Comparison of ENCODE assay signal across 8 cellular contexts in the genomic region with DNA sequence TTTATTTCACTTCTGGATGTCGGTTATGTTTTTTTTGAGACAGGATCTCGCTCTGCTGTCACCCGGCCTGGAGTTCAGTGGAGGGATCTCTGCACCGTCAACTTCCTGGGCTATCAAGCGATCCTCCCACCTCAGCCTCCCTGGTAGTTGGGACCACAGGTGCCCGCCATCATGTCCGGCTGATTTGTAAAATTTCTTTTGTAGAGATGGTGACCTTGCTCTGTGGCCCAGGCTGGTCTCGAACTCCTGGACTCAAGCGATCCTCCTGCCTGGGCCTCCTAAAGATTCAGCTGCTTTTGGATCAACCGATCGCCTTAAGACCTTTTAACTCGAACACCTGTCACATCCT. TPM values are rescaled to one million over a fixed set of nuclear protein-coding genes. Genes with fewer than 3 reads are reported as not detected.
A peak's percentile ranks its signal among the peaks of the same experiment; 100 is the strongest.
DNase-seq lines count a peak whose midpoint lies in the region; ATAC-seq lines count a peak whose summit lies in the region.

No MANE protein-coding gene starts in this region.

- H3K4me1 Mint-ChIP-seq in central memory CD8-positive, alpha-beta T cell = peaks cover 51% of the 10 kb centered on the region

- H3K4me3 Mint-ChIP-seq in central memory CD8-positive, alpha-beta T cell = peak overlapping the region; percentile 97

- H3K9ac ChIP-seq in mucosa of stomach (ENCODE audit: low read length) = peak overlapping the region; percentile 83

- H3K36me3 Mint-ChIP-seq in central memory CD8-positive, alpha-beta T cell (ENCODE audit: insufficient read depth) = peaks cover 26% of the 10 kb centered on the region

- H3K4me3 ChIP-seq in Jurkat, Clone E6-1 (ENCODE audit: low read length) = peak overlapping the region; percentile 85
- peak overlapping the region; percentile 52 for H3K4me3 ChIP-seq in mucosa of stomach (ENCODE audit: low read length)

- peaks cover 6% of the 10 kb centered on the region for H3K9me3 Mint-ChIP-seq in central memory CD8-positive, alpha-beta T cell

- peaks cover 5% of the 10 kb centered on the region for H3K4me1 ChIP-seq in mucosa of stomach (ENCODE audit: control insufficient read depth, insufficient read depth, low read length)

- H3K36me3 ChIP-seq in mucosa of stomach (ENCODE audit: control insufficient read depth, insufficient read depth, low read length) = no peaks in the 10 kb centered on the region

- H3K27ac Mint-ChIP-seq in central memory CD8-positive, alpha-beta T cell (ENCODE audit: low read depth) = peak overlapping the region; percentile 94

- ATAC-seq in GM18498 (IDR thresholded peaks at IDR 0.05; ENCODE audit: unreplicated experiment) (peak; percentile 1), GM18517 (IDR thresholded peaks at IDR 0.05; ENCODE audit: unreplicated experiment) (no peak), GM21447 (IDR thresholded peaks at IDR 0.05; ENCODE audit: unreplicated experiment) (no peak), HG03097 (IDR thresholded peaks at IDR 0.05; ENCODE audit: low FRiP score, unreplicated experiment) (no peak)
- no peak for ATAC-seq in central memory CD8-positive, alpha-beta T cell (replicated peaks; ENCODE audit: extremely low read depth, poor library complexity, severe bottlenecking)

- no peaks in the 10 kb centered on the region for H3K9me3 ChIP-seq in mucosa of stomach (ENCODE audit: control insufficient read depth, low read length)

- no peak for DNase-seq in Jurkat, Clone E6-1 (ENCODE audit: low read depth, low spot score)
- DNase-seq in central memory CD8-positive, alpha-beta T cell (ENCODE audit: low spot score in 2 of 2) = no peak
- no peak for DNase-seq in activated CD4-positive, alpha-beta T cell treated with anti-CD3 and anti-CD28 coated beads for 1 hour

- H3K27me3 Mint-ChIP-seq in central memory CD8-positive, alpha-beta T cell = no peaks in the 10 kb centered on the region

- no peaks in the 10 kb centered on the region for H3K27me3 ChIP-seq in mucosa of stomach (ENCODE audit: control insufficient read depth, insufficient read depth, low read length)

RNA-seq across cellular contexts. Expression of a gene that starts 0.6 kb away (rescaled TPM):
- 22.6 TPM for polyA plus RNA-seq in Jurkat, Clone E6-1 (2012; ENCODE audit: insufficient read depth, insufficient read length)
